Comparison of ENCODE assay signal across 8 cellular contexts in the genomic region with DNA sequence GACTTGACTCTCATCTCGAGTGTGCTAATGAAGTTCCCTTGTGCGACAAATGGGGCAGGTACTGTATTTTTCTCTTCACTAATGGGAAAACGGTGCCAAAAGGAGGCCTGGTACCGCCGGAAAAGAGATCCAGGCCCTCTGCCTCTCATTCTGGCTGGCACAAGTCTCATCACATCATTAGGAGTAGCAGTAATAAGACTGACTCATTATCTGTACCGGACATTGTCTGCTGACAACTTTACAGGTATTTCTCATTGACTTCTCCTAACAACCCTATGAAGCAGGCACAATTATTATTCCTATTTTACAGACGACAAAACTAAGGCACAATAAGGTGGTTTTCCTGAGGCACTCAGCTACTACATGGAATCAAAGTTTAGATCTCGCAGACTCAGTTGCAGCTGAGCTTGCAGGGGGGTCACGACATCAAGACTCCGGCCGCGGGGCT. TPM values are rescaled to one million over a fixed set of nuclear protein-coding genes. Genes with fewer than 3 reads are reported as not detected.
DNase-seq lines count a peak whose midpoint lies in the region; ATAC-seq, FAIRE-seq and TF ChIP-seq lines count a peak whose summit lies in the region.

No MANE protein-coding gene starts in this region.

- TF ChIP-seq CTCF in BE2C (IDR thresholded peaks at IDR 0.05; ENCODE audit: low read depth, low read length) (no peak), Peyer's patch (IDR thresholded peaks at IDR 0.05) (no peak), dorsolateral prefrontal cortex (IDR thresholded peaks at IDR 0.05 in 54 of 56, conservative IDR thresholded peaks at IDR 0.05 in 2 of 56; ENCODE audit: low read depth in 1 of 56, partially characterized antibody in 56 of 56) (no peak)

- TF ChIP-seq POLR2A in Peyer's patch (IDR thresholded peaks at IDR 0.05) (peak in 1 of 2 donors; percentile 34), H54 (IDR thresholded peaks at IDR 0.05; ENCODE audit: low read depth, low read length) (no peak)

- H3K9me3 ChIP-seq in BE2C (no peaks in the 10 kb centered on the region), Peyer's patch (no peaks in the 10 kb centered on the region), mucosa of rectum (ENCODE audit: control insufficient read depth in 2 of 2, low read length in 2 of 2) (no peaks in the 10 kb centered on the region)

- H3K27ac ChIP-seq in Peyer's patch (peak overlapping the region; percentile 87 to 99 (median 96)), dorsolateral prefrontal cortex (peak overlapping the region; percentile 58 to 99 (median 95)), mucosa of rectum (ENCODE audit: low read depth in 2 of 2, low read length in 2 of 2) (peak overlapping the region; percentile 94 to 95)

- ATAC-seq in GM21723 (IDR thresholded peaks at IDR 0.05; ENCODE audit: unreplicated experiment), result peak; percentile 23

- H3K27me3 ChIP-seq in BE2C (no peaks in the 10 kb centered on the region; the same call in 1 of the 2 replicates), Peyer's patch (no peaks in the 10 kb centered on the region), dorsolateral prefrontal cortex (no peaks in the 10 kb centered on the region), mucosa of rectum (ENCODE audit: control insufficient read depth in 2 of 2, insufficient read depth in 2 of 2, low read length in 2 of 2) (no peaks in the 10 kb centered on the region)

- H3K4me3 ChIP-seq in BE2C (ENCODE audit: low read depth, low read length), result peak overlapping the region; percentile 87
- peak overlapping the region; percentile 64 to 99 (median 92) for H3K4me3 ChIP-seq in Peyer's patch
- peak overlapping the region; percentile 45 to 96 (median 88) for H3K4me3 ChIP-seq in dorsolateral prefrontal cortex
- H3K4me3 ChIP-seq in mucosa of rectum (ENCODE audit: low read length in 2 of 2), result peak overlapping the region; percentile 88 to 96

- H3K4me1 ChIP-seq in BE2C (peaks cover 2% of the 10 kb centered on the region; the same call in 1 of the 2 replicates), Peyer's patch (peaks cover 0 to 45% (median 5%) of the 10 kb centered on the region in 4 donors), mucosa of rectum (ENCODE audit: control insufficient read depth in 2 of 2, insufficient read depth in 2 of 2, low read length in 2 of 2) (peaks cover 35 to 46% of the 10 kb centered on the region in 2 donors)

- FAIRE-seq in H54 (lab: Jason Lieb, UNC), result no peak

- H3K9ac ChIP-seq in mucosa of rectum (ENCODE audit: low read depth in 1 of 2, low read length in 2 of 2), result peak overlapping the region; percentile 72 to 95

- DNase-seq in BE2C (no peak), Peyer's patch (no peak), dorsolateral prefrontal cortex (peak in 1 of 10 donors; percentile 18), germinal center (ENCODE audit: low spot score) (no peak), GM19240 (ENCODE audit: insufficient read length, low spot score) (no peak), H54 (ENCODE audit: insufficient read length, low spot score) (no peak)

- no peaks in the 10 kb centered on the region for H3K36me3 ChIP-seq in BE2C
- H3K36me3 ChIP-seq in Peyer's patch, result peaks cover 0 to 5% (median 0%) of the 10 kb centered on the region in 3 donors
- H3K36me3 ChIP-seq in mucosa of rectum (ENCODE audit: control insufficient read depth in 2 of 2, insufficient read depth in 2 of 2, low read length in 2 of 2), result peaks cover 0 to 4% of the 10 kb centered on the region in 2 donors

- intact Hi-C loops in dorsolateral prefrontal cortex (cut with DNase I), result loop anchor here (5.0 to 10.0 kb wide), 2 partner anchors 128 to 251 kb away; a partner anchor contains a TSS

RNA-seq across cellular contexts. Expression of a gene that starts 0.7 kb away (rescaled TPM):
- 11.8 TPM for polyA plus RNA-seq in BE2C (2012; ENCODE audit: insufficient read depth, insufficient read length, low read depth)
- 100 to 1,000 TPM; 169 to 203 (median 185) TPM for total RNA-seq in Peyer's patch
- total RNA-seq in dorsolateral prefrontal cortex, result 10 to 100 TPM; 39.6 to 97.0 (median 66.6) TPM
